10 cellular contexts compared by ENCODE assay signal in genomic region chr19:48975947-48976847, GRCh38. TPM values are rescaled to one million over a fixed set of nuclear protein-coding genes. Genes with fewer than 3 reads are reported as not detected.
A peak's percentile ranks its signal among the peaks of the same experiment; 100 is the strongest.
DNase-seq lines count a peak whose midpoint lies in the region; ATAC-seq and TF ChIP-seq lines count a peak whose summit lies in the region.
"Had no signal": no experiment of that assay in that cellular context is flagged by ENCODE, and none has a peak within 500 bp of the region (broad histone marks: within the 10 kb centered on the region; RNA-seq: fewer than 3 reads in every experiment).

No MANE protein-coding gene starts in this region.

- no peaks in the 10 kb centered on the region for H3K36me3 ChIP-seq in neural progenitor cell

- DNase-seq in NCI-H748 (lab: John Stamatoyannopoulos, UW; ENCODE audit: unreplicated experiment) (peak; percentile 47), NCI-H748 treated with DMSO at 0.1 percent for 48 hours (lab: John Stamatoyannopoulos, UW) (no peak), NB4 (ENCODE audit: low read depth) (peak; percentile 56), neural progenitor cell (ENCODE audit: low spot score) (peak; percentile 71), middle frontal gyrus (ENCODE audit: extremely low spot score, low spot score) (no peak), foreskin melanocyte (no peak)
- DNase-seq in activated naive CD4-positive, alpha-beta T cell treated with anti-CD3 and anti-CD28 coated beads, Interleukin-2, amount 50 U/mL, for 16 hours: peak; percentile 40

- H3K9me3 Mint-ChIP-seq in neural progenitor cell: no peaks in the 10 kb centered on the region
- H3K9me3 Mint-ChIP-seq: mesothelial cell of epicardium had no signal

- H3K27me3 Mint-ChIP-seq in neural progenitor cell (ENCODE audit: insufficient read depth, low read depth): peaks cover 5% of the 10 kb centered on the region

- no peak overlapping the region for H3K4me3 Mint-ChIP-seq in neural progenitor cell
- H3K4me3 Mint-ChIP-seq: mesothelial cell of epicardium had no signal

- TF ChIP-seq CTCF in NB4 (IDR thresholded peaks at IDR 0.05; ENCODE audit: low read depth, low read length): no peak
- no peak for TF ChIP-seq CTCF in neural progenitor cell (IDR thresholded peaks at IDR 0.05)

- no peak for TF ChIP-seq POLR2A in NB4 (IDR thresholded peaks at IDR 0.05; ENCODE audit: extremely low read depth, insufficient read length)

- no peak overlapping the region for H3K4me3 ChIP-seq in NB4 (ENCODE audit: low read depth, low read length)
- H3K4me3 ChIP-seq in neural progenitor cell: no peak overlapping the region

- no peak overlapping the region for H2AFZ ChIP-seq in neural progenitor cell (replicated peaks)

- peaks cover under 1% of the 10 kb centered on the region for H3K4me1 Mint-ChIP-seq in neural progenitor cell
- H3K4me1 Mint-ChIP-seq: mesothelial cell of epicardium had no signal

- H3K27ac ChIP-seq in neural progenitor cell: no peak overlapping the region

- no peak overlapping the region for H3K27ac Mint-ChIP-seq in neural progenitor cell
- H3K27ac Mint-ChIP-seq: mesothelial cell of epicardium had no signal

- H3K4me2 ChIP-seq in neural progenitor cell: no peak overlapping the region

- no peaks in the 10 kb centered on the region for H3K4me1 ChIP-seq in neural progenitor cell

- H3F3A ChIP-seq in neural progenitor cell (ENCODE audit: low read depth): peaks cover 7% of the 10 kb centered on the region

- no peaks in the 10 kb centered on the region for H3K79me2 ChIP-seq in neural progenitor cell (ENCODE audit: low read depth)

- H3K36me3 Mint-ChIP-seq in neural progenitor cell: peaks cover 10% of the 10 kb centered on the region

- H4K20me1 ChIP-seq in neural progenitor cell (ENCODE audit: low read depth): no peaks in the 10 kb centered on the region

- no peak for ATAC-seq in HG02885 (IDR thresholded peaks at IDR 0.05; ENCODE audit: poor library complexity, unreplicated experiment)

- no peak overlapping the region for H3K9ac ChIP-seq in neural progenitor cell

- no peaks in the 10 kb centered on the region for H3K9me3 ChIP-seq in neural progenitor cell (ENCODE audit: low read depth)

- no peaks in the 10 kb centered on the region for H3K27me3 ChIP-seq in neural progenitor cell

RNA-seq across cellular contexts. Expression of gene FTL, which starts 11.1 kb away (rescaled TPM):
- 989 and 1,798 TPM in 2 replicates for total RNA-seq in neural progenitor cell (ENCODE audit: low replicate concordance)

RNA-seq across cellular contexts. Expression of gene GYS1, which starts 16.9 kb away (rescaled TPM):
- total RNA-seq in neural progenitor cell (ENCODE audit: low replicate concordance): 17.7 and 38.7 TPM in 2 replicates

RNA-seq across cellular contexts. Expression of gene RUVBL2, which starts 17.5 kb away (rescaled TPM):
- 67.0 and 157 TPM in 2 replicates for total RNA-seq in neural progenitor cell (ENCODE audit: low replicate concordance)

RNA-seq across cellular contexts. Expression of gene BAX, which starts 21.5 kb away (rescaled TPM):
- total RNA-seq in neural progenitor cell (ENCODE audit: low replicate concordance): 35.8 and 79.2 TPM in 2 replicates

RNA-seq across cellular contexts. Expression of gene LHB, which starts 40.7 kb away (rescaled TPM):
- not detected in 2 replicates for total RNA-seq in neural progenitor cell (ENCODE audit: low replicate concordance)
- total RNA-seq: LHCN-M2, mesothelial cell of epicardium had no signal

Comparison
In these comparisons a context has a peak if more than half of its experiments do, and no peak if none do; other contexts are left out.
1. DNase-seq: peak in NCI-H748 (single experiment), NB4 (single experiment), activated naive CD4-positive, alpha-beta T cell treated with anti-CD3 and anti-CD28 coated beads, Interleukin-2, amount 50 U/mL, for 16 hours (single experiment) and neural progenitor cell (single experiment); none in NCI-H748 treated with DMSO at 0.1 percent for 48 hours (single experiment), middle frontal gyrus (single experiment) and foreskin melanocyte (single experiment).